ENCODE assay signal across 17 cellular contexts in the genomic region with DNA sequence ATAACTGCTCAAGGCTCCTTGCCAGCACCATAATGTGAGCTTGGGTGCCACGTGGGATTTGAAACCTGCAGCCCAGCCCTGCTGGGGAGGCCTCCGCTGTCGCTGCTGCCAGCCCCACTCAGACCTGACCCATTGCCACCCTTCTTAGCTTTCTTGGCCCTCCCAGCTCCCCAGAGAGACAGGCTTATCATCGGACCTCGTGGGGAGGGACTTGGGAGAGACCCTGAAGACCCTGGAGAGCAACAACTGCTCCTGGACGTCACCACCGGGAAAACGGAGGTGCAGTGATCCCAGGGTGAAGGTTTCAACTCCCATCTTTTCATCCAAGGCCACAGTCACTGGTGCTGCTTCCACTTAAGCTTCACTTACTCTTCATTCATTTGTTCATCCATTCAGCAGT.
DNase-seq lines count a peak whose midpoint lies in the region; ATAC-seq and TF ChIP-seq lines count a peak whose summit lies in the region.
"Had no signal": no experiment of that assay in that cellular context is flagged by ENCODE, and none has a peak within 500 bp of the region (broad histone marks: within the 10 kb centered on the region; RNA-seq: fewer than 3 reads in every experiment).

No MANE protein-coding gene starts in this region.

- no peak overlapping the region for H3K27ac Mint-ChIP-seq in activated CD4-positive, alpha-beta memory T cell treated with anti-CD3 and anti-CD28 coated beads, Interleukin-2, amount 10 ng/mL, durations not matched to agents 7 days and 5 days
- H3K27ac Mint-ChIP-seq in activated CD4-positive, alpha-beta memory T cell treated with anti-CD3 and anti-CD28 coated beads for 36 hours: no peak overlapping the region
- no peak overlapping the region for H3K27ac Mint-ChIP-seq in osteocyte (ENCODE audit: unreplicated experiment)
- no peak overlapping the region for H3K27ac Mint-ChIP-seq in stimulated activated memory B cell treated with anti-CD40 and anti-IgM and Interleukin-4, amounts not matched to agents 10 μg/mL and 1 μg/mL and 100 μg/mL, for 72 hours
- H3K27ac Mint-ChIP-seq: CD8-positive, alpha-beta T cell; GM23338 had no signal

- H3K4me3 Mint-ChIP-seq in activated CD4-positive, alpha-beta memory T cell treated with anti-CD3 and anti-CD28 coated beads, Interleukin-2, amount 10 ng/mL, durations not matched to agents 7 days and 5 days: no peak overlapping the region
- H3K4me3 Mint-ChIP-seq in activated CD4-positive, alpha-beta memory T cell treated with anti-CD3 and anti-CD28 coated beads for 36 hours: no peak overlapping the region
- no peak overlapping the region for H3K4me3 Mint-ChIP-seq in osteocyte (ENCODE audit: unreplicated experiment)
- H3K4me3 Mint-ChIP-seq in stimulated activated memory B cell treated with anti-CD40 and anti-IgM and Interleukin-4, amounts not matched to agents 10 μg/mL and 1 μg/mL and 100 μg/mL, for 72 hours: no peak overlapping the region
- H3K4me3 Mint-ChIP-seq: CD8-positive, alpha-beta T cell; GM23338 had no signal

- no peak overlapping the region for H3K9ac ChIP-seq in BLaER1

- H4K20me1 ChIP-seq in BLaER1: no peaks in the 10 kb centered on the region

- no peaks in the 10 kb centered on the region for H3K9me3 ChIP-seq in BLaER1

- H3K27ac ChIP-seq in BLaER1 (peak overlapping the region; percentile 24; the same call in 1 of the 2 replicates), coronary artery (no peak overlapping the region)
- H3K27ac ChIP-seq: C4-2B had no signal

- H3K4me1 ChIP-seq in BLaER1: peaks cover 85% of the 10 kb centered on the region

- intact Hi-C loops in activated CD4-positive, alpha-beta memory T cell treated with anti-CD3 and anti-CD28 coated beads for 36 hours (cut with micrococcal nuclease): no loop called here

- CTCF ChIA-PET in activated CD4-positive, alpha-beta memory T cell treated with anti-CD3 and anti-CD28 coated beads, Interleukin-2, amount 10 ng/mL, durations not matched to agents 7 days and 5 days (lab: Charles Lee): no interaction called here
- CTCF ChIA-PET in activated CD4-positive, alpha-beta memory T cell treated with anti-CD3 and anti-CD28 coated beads for 36 hours (lab: Charles Lee): no interaction called here

- POLR2A ChIA-PET in activated CD4-positive, alpha-beta memory T cell treated with anti-CD3 and anti-CD28 coated beads, Interleukin-2, amount 10 ng/mL, durations not matched to agents 7 days and 5 days (lab: Charles Lee): no interaction called here
- POLR2A ChIA-PET in activated CD4-positive, alpha-beta memory T cell treated with anti-CD3 and anti-CD28 coated beads for 36 hours (lab: Charles Lee): no interaction called here

- H3K4me3 ChIP-seq in BLaER1 (no peak overlapping the region), coronary artery (no peak overlapping the region)
- H3K4me3 ChIP-seq: GM23338 had no signal

- DNase-seq in activated CD4-positive, alpha-beta memory T cell treated with anti-CD3 and anti-CD28 coated beads, Interleukin-2, amount 10 ng/mL, durations not matched to agents 7 days and 5 days: peak; percentile 5
- no peak for DNase-seq in activated CD4-positive, alpha-beta memory T cell treated with anti-CD3 and anti-CD28 coated beads for 36 hours
- peak; percentile 52 for DNase-seq in coronary artery (ENCODE audit: low spot score)
- peak; percentile 72 for DNase-seq in osteocyte (ENCODE audit: extremely low spot score, unreplicated experiment)
- no peak for DNase-seq in AG08395 (ENCODE audit: low spot score)
- DNase-seq: 8988T, COR-L47, DND-41, GDM1, H7 had no signal

- no peak for ATAC-seq in stimulated activated memory B cell treated with anti-CD40 and anti-IgM and Interleukin-4, amounts not matched to agents 10 μg/mL and 1 μg/mL and 100 μg/mL, for 72 hours
- ATAC-seq in HG02885 (IDR thresholded peaks at IDR 0.05; ENCODE audit: poor library complexity, unreplicated experiment): no peak
- ATAC-seq: CD8-positive, alpha-beta T cell; GM23338; HepG2 had no signal

- no peak for TF ChIP-seq CTCF in coronary artery (IDR thresholded peaks at IDR 0.05)
- TF ChIP-seq CTCF in osteocyte (IDR thresholded peaks at IDR 0.05): no peak

- no peaks in the 10 kb centered on the region for H3K27me3 ChIP-seq in BLaER1

- peak overlapping the region; percentile 79 for H3K4me2 ChIP-seq in BLaER1
- H3K4me2 ChIP-seq: GM23338 had no signal

- no peaks in the 10 kb centered on the region for H3K27me3 Mint-ChIP-seq in activated CD4-positive, alpha-beta memory T cell treated with anti-CD3 and anti-CD28 coated beads, Interleukin-2, amount 10 ng/mL, durations not matched to agents 7 days and 5 days
- peaks cover 6% of the 10 kb centered on the region for H3K27me3 Mint-ChIP-seq in activated CD4-positive, alpha-beta memory T cell treated with anti-CD3 and anti-CD28 coated beads for 36 hours
- H3K27me3 Mint-ChIP-seq in osteocyte (ENCODE audit: unreplicated experiment): no peaks in the 10 kb centered on the region
- peaks cover 39% of the 10 kb centered on the region for H3K27me3 Mint-ChIP-seq in stimulated activated memory B cell treated with anti-CD40 and anti-IgM and Interleukin-4, amounts not matched to agents 10 μg/mL and 1 μg/mL and 100 μg/mL, for 72 hours

- no peaks in the 10 kb centered on the region for H3K36me3 ChIP-seq in BLaER1

- H3K9me3 Mint-ChIP-seq in activated CD4-positive, alpha-beta memory T cell treated with anti-CD3 and anti-CD28 coated beads, Interleukin-2, amount 10 ng/mL, durations not matched to agents 7 days and 5 days: no peaks in the 10 kb centered on the region
- H3K9me3 Mint-ChIP-seq in activated CD4-positive, alpha-beta memory T cell treated with anti-CD3 and anti-CD28 coated beads for 36 hours: no peaks in the 10 kb centered on the region
- H3K9me3 Mint-ChIP-seq in osteocyte (ENCODE audit: unreplicated experiment): no peaks in the 10 kb centered on the region
- H3K9me3 Mint-ChIP-seq in stimulated activated memory B cell treated with anti-CD40 and anti-IgM and Interleukin-4, amounts not matched to agents 10 μg/mL and 1 μg/mL and 100 μg/mL, for 72 hours: no peaks in the 10 kb centered on the region
- H3K9me3 Mint-ChIP-seq: CD8-positive, alpha-beta T cell; GM23338 had no signal

- H3K4me1 Mint-ChIP-seq in activated CD4-positive, alpha-beta memory T cell treated with anti-CD3 and anti-CD28 coated beads, Interleukin-2, amount 10 ng/mL, durations not matched to agents 7 days and 5 days: no peaks in the 10 kb centered on the region
- H3K4me1 Mint-ChIP-seq in activated CD4-positive, alpha-beta memory T cell treated with anti-CD3 and anti-CD28 coated beads for 36 hours (ENCODE audit: low read depth): no peaks in the 10 kb centered on the region
- H3K4me1 Mint-ChIP-seq in osteocyte (ENCODE audit: unreplicated experiment): no peaks in the 10 kb centered on the region
- no peaks in the 10 kb centered on the region for H3K4me1 Mint-ChIP-seq in stimulated activated memory B cell treated with anti-CD40 and anti-IgM and Interleukin-4, amounts not matched to agents 10 μg/mL and 1 μg/mL and 100 μg/mL, for 72 hours

- no peaks in the 10 kb centered on the region for H3K36me3 Mint-ChIP-seq in activated CD4-positive, alpha-beta memory T cell treated with anti-CD3 and anti-CD28 coated beads, Interleukin-2, amount 10 ng/mL, durations not matched to agents 7 days and 5 days (ENCODE audit: low read depth)
- no peaks in the 10 kb centered on the region for H3K36me3 Mint-ChIP-seq in activated CD4-positive, alpha-beta memory T cell treated with anti-CD3 and anti-CD28 coated beads for 36 hours
- H3K36me3 Mint-ChIP-seq in osteocyte (ENCODE audit: unreplicated experiment): no peaks in the 10 kb centered on the region
- H3K36me3 Mint-ChIP-seq in stimulated activated memory B cell treated with anti-CD40 and anti-IgM and Interleukin-4, amounts not matched to agents 10 μg/mL and 1 μg/mL and 100 μg/mL, for 72 hours: no peaks in the 10 kb centered on the region
- H3K36me3 Mint-ChIP-seq: CD8-positive, alpha-beta T cell had no signal

Comparison
In these comparisons a context has a peak if more than half of its experiments do, and no peak if none do; other contexts are left out.
1. DNase-seq: peak in activated CD4-positive, alpha-beta memory T cell treated with anti-CD3 and anti-CD28 coated beads, Interleukin-2, amount 10 ng/mL, durations not matched to agents 7 days and 5 days (single experiment), coronary artery (single experiment) and osteocyte (single experiment); none in activated CD4-positive, alpha-beta memory T cell treated with anti-CD3 and anti-CD28 coated beads for 36 hours (single experiment) and AG08395 (single experiment).